ENCODE assay signal across 16 cellular contexts in genomic region chr2:47012866-47013265, GRCh38.
"Had no signal": no experiment of that assay in that cellular context is flagged by ENCODE, and none has a peak within 500 bp of the region (broad histone marks: within the 10 kb centered on the region; RNA-seq: fewer than 3 reads in every experiment).

No MANE protein-coding gene starts in this region.

- H3K27me3 Mint-ChIP-seq: activated naive CD8-positive, alpha-beta T cell treated with anti-CD3 and anti-CD28 coated beads for 36 hours; activated T-cell treated with anti-CD3 and anti-CD28 coated beads, Interleukin-2, amount 50 U/mL, for 24 hours; progenitor cell of endocrine pancreas; stimulated activated naive CD8-positive, alpha-beta T cell treated with anti-CD3 and anti-CD28 coated beads, Interleukin-15, Interleukin-2, amounts not matched to agents 100 ng/mL and 50 ng/mL, for 24 hours had no signal

- H3K4me3 Mint-ChIP-seq: activated naive CD8-positive, alpha-beta T cell treated with anti-CD3 and anti-CD28 coated beads for 36 hours; activated T-cell treated with anti-CD3 and anti-CD28 coated beads, Interleukin-2, amount 50 U/mL, for 24 hours; mesothelial cell of epicardium; stimulated activated naive CD8-positive, alpha-beta T cell treated with anti-CD3 and anti-CD28 coated beads, Interleukin-15, Interleukin-2, amounts not matched to agents 100 ng/mL and 50 ng/mL, for 24 hours; T-helper 2 cell treated with Interferon-gamma antibody and Interleukin-4, amounts not matched to agents 5 μg/mL and 100 μg/mL, for 36 hours had no signal

- DNase-seq: activated effector memory CD4-positive, alpha-beta T cell treated with anti-CD3 and anti-CD28 coated beads, Interleukin-2, amount 50 U/mL, for 16 hours; activated naive CD8-positive, alpha-beta T cell treated with anti-CD3 and anti-CD28 coated beads for 36 hours; activated T-cell treated with anti-CD3 and anti-CD28 coated beads, Interleukin-2, amount 50 U/mL, for 24 hours; aorta; cortex of kidney; hippocampal formation; kidney glomerular epithelial cell; lower lobe of right lung; stimulated activated CD4-positive, alpha-beta T cell treated with anti-CD3 and anti-CD28 coated beads, Interleukin-12 subunit alpha, Interleukin-12 subunit beta, amount 100 ng/mL, for 4 hours; SW 1271 had no signal

- H3K4me3 ChIP-seq: cardiac muscle cell, lower lobe of right lung, tibial nerve had no signal

- H3K36me3 ChIP-seq: cardiac muscle cell had no signal

- H3K9me3 Mint-ChIP-seq: activated naive CD8-positive, alpha-beta T cell treated with anti-CD3 and anti-CD28 coated beads for 36 hours; activated T-cell treated with anti-CD3 and anti-CD28 coated beads, Interleukin-2, amount 50 U/mL, for 24 hours; mesothelial cell of epicardium; stimulated activated naive CD8-positive, alpha-beta T cell treated with anti-CD3 and anti-CD28 coated beads, Interleukin-15, Interleukin-2, amounts not matched to agents 100 ng/mL and 50 ng/mL, for 24 hours; T-helper 2 cell treated with Interferon-gamma antibody and Interleukin-4, amounts not matched to agents 5 μg/mL and 100 μg/mL, for 36 hours had no signal

- H3K9me3 ChIP-seq: lower lobe of right lung, tibial nerve had no signal

- H3K27ac Mint-ChIP-seq: activated naive CD8-positive, alpha-beta T cell treated with anti-CD3 and anti-CD28 coated beads for 36 hours; activated T-cell treated with anti-CD3 and anti-CD28 coated beads, Interleukin-2, amount 50 U/mL, for 24 hours; mesothelial cell of epicardium; progenitor cell of endocrine pancreas; stimulated activated naive CD8-positive, alpha-beta T cell treated with anti-CD3 and anti-CD28 coated beads, Interleukin-15, Interleukin-2, amounts not matched to agents 100 ng/mL and 50 ng/mL, for 24 hours; T-helper 2 cell treated with Interferon-gamma antibody and Interleukin-4, amounts not matched to agents 5 μg/mL and 100 μg/mL, for 36 hours had no signal

- H3K27me3 ChIP-seq: cardiac muscle cell, tibial nerve had no signal

- H3K27ac ChIP-seq: lower lobe of right lung had no signal

- ATAC-seq: lower lobe of right lung had no signal
